14 cellular contexts compared by ENCODE assay signal in genomic region chrX:7985568-7985967, GRCh38.
"Had no signal": no experiment of that assay in that cellular context is flagged by ENCODE, and none has a peak within 500 bp of the region (broad histone marks: within the 10 kb centered on the region; RNA-seq: fewer than 3 reads in every experiment).

No MANE protein-coding gene starts in this region.

- H3K4me3 Mint-ChIP-seq: activated B cell treated with CpG ODN at 0.5 μM for 24 hours; activated CD4-positive, alpha-beta T cell treated with anti-CD3 and anti-CD28 coated beads, Interleukin-2, amount 10 ng/mL, durations not matched to agents 7 days and 5 days; neural progenitor cell; type B pancreatic cell had no signal

- H3K27me3 Mint-ChIP-seq: activated B cell treated with CpG ODN at 0.5 μM for 24 hours; activated CD4-positive, alpha-beta T cell treated with anti-CD3 and anti-CD28 coated beads, Interleukin-2, amount 10 ng/mL, durations not matched to agents 7 days and 5 days had no signal

- H3K27ac Mint-ChIP-seq: activated B cell treated with CpG ODN at 0.5 μM for 24 hours; activated CD4-positive, alpha-beta T cell treated with anti-CD3 and anti-CD28 coated beads, Interleukin-2, amount 10 ng/mL, durations not matched to agents 7 days and 5 days; activated T-helper 2 cell treated with anti-CD3 and anti-CD28 coated beads, Interferon-gamma antibody, Interleukin-2, Interleukin-4, amounts not matched to agents 10 μg/mL and 5 μg/mL and 100 μg/mL, durations not matched to agents 14 hours and 24 hours and 36 hours; neural progenitor cell; type B pancreatic cell had no signal

- H3K4me1 Mint-ChIP-seq: activated CD4-positive, alpha-beta T cell treated with anti-CD3 and anti-CD28 coated beads, Interleukin-2, amount 10 ng/mL, durations not matched to agents 7 days and 5 days had no signal

- H3K36me3 Mint-ChIP-seq: neural progenitor cell had no signal

- ATAC-seq: stimulated activated naive CD8-positive, alpha-beta T cell treated with anti-CD3 and anti-CD28 coated beads, Interleukin-15, Interleukin-2, amounts not matched to agents 100 U/mL and 50 U/mL, for 24 hours had no signal

- H3K9me3 Mint-ChIP-seq: activated B cell treated with CpG ODN at 0.5 μM for 24 hours; activated CD4-positive, alpha-beta T cell treated with anti-CD3 and anti-CD28 coated beads, Interleukin-2, amount 10 ng/mL, durations not matched to agents 7 days and 5 days; activated T-helper 2 cell treated with anti-CD3 and anti-CD28 coated beads, Interferon-gamma antibody, Interleukin-2, Interleukin-4, amounts not matched to agents 10 μg/mL and 5 μg/mL and 100 μg/mL, durations not matched to agents 14 hours and 24 hours and 36 hours; type B pancreatic cell had no signal

- DNase-seq: activated B cell treated with CpG ODN at 0.5 μM for 24 hours; activated CD4-positive, alpha-beta T cell treated with anti-CD3 and anti-CD28 coated beads, Interleukin-2, amount 10 ng/mL, durations not matched to agents 7 days and 5 days; activated CD8-positive, alpha-beta memory T cell treated with anti-CD3 and anti-CD28 coated beads for 24 hours; activated naive CD4-positive, alpha-beta T cell treated with anti-CD3 and anti-CD28 coated beads, Interleukin-2, amount 50 U/mL, for 16 hours; adrenal gland; hippocampal formation; kidney glomerular epithelial cell; ovary; stimulated activated CD4-positive, alpha-beta T cell treated with anti-CD3 and anti-CD28 coated beads, Interleukin-4, amount 100 ng/mL, for 1 hour; stimulated activated CD8-positive, alpha-beta memory T cell treated with anti-CD3 and anti-CD28 coated beads, Interleukin-4, amount 100 ng/mL, for 48 hours; stimulated activated naive CD8-positive, alpha-beta T cell treated with anti-CD3 and anti-CD28 coated beads, Interleukin-15, Interleukin-2, amounts not matched to agents 100 U/mL and 50 U/mL, for 24 hours had no signal
